Comparison of ENCODE assay signal across 1 cellular context in genomic region chr5:91383027-91383955, GRCh38.
A peak's percentile ranks its signal among the peaks of the same experiment; 100 is the strongest.
TF ChIP-seq lines count a peak whose summit lies in the region.

Gene ARRDC3, minus strand, starts transcription at chr5:91383317. Its CDS starts 225 bp downstream, at chr5:91383092.

TF ChIP-seq in HepG2, 621 proteins besides CTCF, POLR2A, EP300 and RAD21 (continued from another document and continues in another):
- TF ChIP-seq, protein P1, sequence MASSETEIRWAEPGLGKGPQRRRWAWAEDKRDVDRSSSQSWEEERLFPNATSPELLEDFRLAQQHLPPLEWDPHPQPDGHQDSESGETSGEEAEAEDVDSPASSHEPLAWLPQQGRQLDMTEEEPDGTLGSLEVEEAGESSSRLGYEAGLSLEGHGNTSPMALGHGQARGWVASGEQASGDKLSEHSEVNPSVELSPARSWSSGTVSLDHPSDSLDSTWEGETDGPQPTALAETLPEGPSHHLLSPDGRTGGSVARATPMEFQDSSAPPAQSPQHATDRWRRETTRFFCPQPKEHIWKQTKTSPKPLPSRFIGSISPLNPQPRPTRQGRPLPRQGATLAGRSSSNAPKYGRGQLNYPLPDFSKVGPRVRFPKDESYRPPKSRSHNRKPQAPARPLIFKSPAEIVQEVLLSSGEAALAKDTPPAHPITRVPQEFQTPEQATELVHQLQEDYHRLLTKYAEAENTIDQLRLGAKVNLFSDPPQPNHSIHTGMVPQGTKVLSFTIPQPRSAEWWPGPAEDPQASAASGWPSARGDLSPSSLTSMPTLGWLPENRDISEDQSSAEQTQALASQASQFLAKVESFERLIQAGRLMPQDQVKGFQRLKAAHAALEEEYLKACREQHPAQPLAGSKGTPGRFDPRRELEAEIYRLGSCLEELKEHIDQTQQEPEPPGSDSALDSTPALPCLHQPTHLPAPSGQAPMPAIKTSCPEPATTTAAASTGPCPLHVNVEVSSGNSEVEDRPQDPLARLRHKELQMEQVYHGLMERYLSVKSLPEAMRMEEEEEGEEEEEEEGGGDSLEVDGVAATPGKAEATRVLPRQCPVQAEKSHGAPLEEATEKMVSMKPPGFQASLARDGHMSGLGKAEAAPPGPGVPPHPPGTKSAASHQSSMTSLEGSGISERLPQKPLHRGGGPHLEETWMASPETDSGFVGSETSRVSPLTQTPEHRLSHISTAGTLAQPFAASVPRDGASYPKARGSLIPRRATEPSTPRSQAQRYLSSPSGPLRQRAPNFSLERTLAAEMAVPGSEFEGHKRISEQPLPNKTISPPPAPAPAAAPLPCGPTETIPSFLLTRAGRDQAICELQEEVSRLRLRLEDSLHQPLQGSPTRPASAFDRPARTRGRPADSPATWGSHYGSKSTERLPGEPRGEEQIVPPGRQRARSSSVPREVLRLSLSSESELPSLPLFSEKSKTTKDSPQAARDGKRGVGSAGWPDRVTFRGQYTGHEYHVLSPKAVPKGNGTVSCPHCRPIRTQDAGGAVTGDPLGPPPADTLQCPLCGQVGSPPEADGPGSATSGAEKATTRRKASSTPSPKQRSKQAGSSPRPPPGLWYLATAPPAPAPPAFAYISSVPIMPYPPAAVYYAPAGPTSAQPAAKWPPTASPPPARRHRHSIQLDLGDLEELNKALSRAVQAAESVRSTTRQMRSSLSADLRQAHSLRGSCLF (CRISPR knock-in tag; IDR thresholded peaks at IDR 0.05; ENCODE audit: borderline replicate concordance) = no peak
- TF ChIP-seq, protein P2, sequence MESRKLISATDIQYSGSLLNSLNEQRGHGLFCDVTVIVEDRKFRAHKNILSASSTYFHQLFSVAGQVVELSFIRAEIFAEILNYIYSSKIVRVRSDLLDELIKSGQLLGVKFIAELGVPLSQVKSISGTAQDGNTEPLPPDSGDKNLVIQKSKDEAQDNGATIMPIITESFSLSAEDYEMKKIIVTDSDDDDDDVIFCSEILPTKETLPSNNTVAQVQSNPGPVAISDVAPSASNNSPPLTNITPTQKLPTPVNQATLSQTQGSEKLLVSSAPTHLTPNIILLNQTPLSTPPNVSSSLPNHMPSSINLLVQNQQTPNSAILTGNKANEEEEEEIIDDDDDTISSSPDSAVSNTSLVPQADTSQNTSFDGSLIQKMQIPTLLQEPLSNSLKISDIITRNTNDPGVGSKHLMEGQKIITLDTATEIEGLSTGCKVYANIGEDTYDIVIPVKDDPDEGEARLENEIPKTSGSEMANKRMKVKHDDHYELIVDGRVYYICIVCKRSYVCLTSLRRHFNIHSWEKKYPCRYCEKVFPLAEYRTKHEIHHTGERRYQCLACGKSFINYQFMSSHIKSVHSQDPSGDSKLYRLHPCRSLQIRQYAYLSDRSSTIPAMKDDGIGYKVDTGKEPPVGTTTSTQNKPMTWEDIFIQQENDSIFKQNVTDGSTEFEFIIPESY (CRISPR knock-in tag; IDR thresholded peaks at IDR 0.05) = 0 out of 2 replicates have a peak, but pooled peaks have one; percentile 26
- no peak for TF ChIP-seq MEIS2 (CRISPR knock-in tag; IDR thresholded peaks at IDR 0.05)
- no peak; the same call in 1 of the 2 replicates for TF ChIP-seq ZNF292 (CRISPR knock-in tag; IDR thresholded peaks at IDR 0.05; ENCODE audit: borderline replicate concordance, low read depth)
- TF ChIP-seq RBFOX2 (IDR thresholded peaks at IDR 0.05; ENCODE audit: low read depth, low read length) = peak; percentile 91
- no peak for TF ChIP-seq ZFP36L2 (CRISPR knock-in tag; IDR thresholded peaks at IDR 0.05)
- no peak for TF ChIP-seq ZNF207 (IDR thresholded peaks at IDR 0.05; ENCODE audit: borderline replicate concordance)
- TF ChIP-seq ZNF580 (CRISPR knock-in tag; IDR thresholded peaks at IDR 0.05; ENCODE audit: borderline replicate concordance, low read depth) = peak; percentile 71; the same call in 1 of the 2 replicates
- no peak for TF ChIP-seq ZNF121 (CRISPR knock-in tag; IDR thresholded peaks at IDR 0.05)
- TF ChIP-seq ZSCAN22 (CRISPR knock-in tag; IDR thresholded peaks at IDR 0.05) = no peak
- no peak for TF ChIP-seq PRPF4 (IDR thresholded peaks at IDR 0.05; ENCODE audit: low read depth, low read length, poor library complexity, severe bottlenecking)
- TF ChIP-seq ZFP36 (IDR thresholded peaks at IDR 0.05; ENCODE audit: borderline replicate concordance, low read depth, low read length, partially characterized antibody) = no peak
- TF ChIP-seq LBX2 (CRISPR knock-in tag; IDR thresholded peaks at IDR 0.05; ENCODE audit: borderline replicate concordance) = no peak
- TF ChIP-seq ZNF253 (CRISPR knock-in tag; IDR thresholded peaks at IDR 0.05; ENCODE audit: borderline replicate concordance) = no peak
- no peak for TF ChIP-seq ZNF333 (CRISPR knock-in tag; IDR thresholded peaks at IDR 0.05; ENCODE audit: borderline replicate concordance)
- TF ChIP-seq ZNF275 (CRISPR knock-in tag; IDR thresholded peaks at IDR 0.05; ENCODE audit: borderline replicate concordance) = 0 out of 2 replicates have a peak, but pooled peaks have one; percentile 56
- TF ChIP-seq MIER3 (CRISPR knock-in tag; IDR thresholded peaks at IDR 0.05; ENCODE audit: borderline replicate concordance) = no peak; the same call in 1 of the 2 replicates
- no peak for TF ChIP-seq TEAD3 (CRISPR knock-in tag; optimal IDR thresholded peaks at IDR 0.05; ENCODE audit: borderline replicate concordance)
- TF ChIP-seq ZNF10 (CRISPR knock-in tag; IDR thresholded peaks at IDR 0.05; ENCODE audit: borderline replicate concordance, low read depth) = no peak
- 0 out of 2 replicates have a peak, but pooled peaks have one; percentile 28 for TF ChIP-seq ZNF468 (CRISPR knock-in tag; IDR thresholded peaks at IDR 0.05)
- no peak for TF ChIP-seq NR2F1 (CRISPR knock-in tag; IDR thresholded peaks at IDR 0.05)
- no peak for TF ChIP-seq RNF219 (CRISPR knock-in tag; IDR thresholded peaks at IDR 0.05)
- no peak for TF ChIP-seq HNRNPL (IDR thresholded peaks at IDR 0.05; ENCODE audit: low read depth, low read length)
- TF ChIP-seq ARNTL (CRISPR knock-in tag; IDR thresholded peaks at IDR 0.05) = peak; percentile 31; the same call in 1 of the 2 replicates
- no peak for TF ChIP-seq FOXK2 (IDR thresholded peaks at IDR 0.05)
- TF ChIP-seq HNRNPK (IDR thresholded peaks at IDR 0.05; ENCODE audit: low read depth, low read length, poor library complexity, severe bottlenecking) = no peak
- no peak; the same call in 1 of the 2 replicates for TF ChIP-seq SOX13 (IDR thresholded peaks at IDR 0.05)
- no peak; a peak in 1 of 4 replicates for TF ChIP-seq SOX13 (CRISPR knock-in tag; conservative IDR thresholded peaks at IDR 0.05 in 1 of 2, IDR thresholded peaks at IDR 0.05 in 1 of 2)
- no peak for TF ChIP-seq SRSF9 (IDR thresholded peaks at IDR 0.05; ENCODE audit: borderline replicate concordance, insufficient read depth, low read depth, low read length, poor library complexity, severe bottlenecking)
- TF ChIP-seq, protein P3, sequence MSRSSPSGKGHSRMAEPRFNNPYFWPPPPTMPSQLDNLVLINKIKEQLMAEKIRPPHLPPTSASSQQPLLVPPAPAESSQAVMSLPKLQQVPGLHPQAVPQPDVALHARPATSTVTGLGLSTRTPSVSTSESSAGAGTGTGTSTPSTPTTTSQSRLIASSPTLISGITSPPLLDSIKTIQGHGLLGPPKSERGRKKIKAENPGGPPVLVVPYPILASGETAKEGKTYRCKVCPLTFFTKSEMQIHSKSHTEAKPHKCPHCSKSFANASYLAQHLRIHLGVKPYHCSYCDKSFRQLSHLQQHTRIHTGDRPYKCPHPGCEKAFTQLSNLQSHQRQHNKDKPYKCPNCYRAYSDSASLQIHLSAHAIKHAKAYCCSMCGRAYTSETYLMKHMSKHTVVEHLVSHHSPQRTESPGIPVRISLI (CRISPR knock-in tag; IDR thresholded peaks at IDR 0.05; ENCODE audit: borderline replicate concordance) = no peak
- no peak for TF ChIP-seq NFE2L1 (CRISPR knock-in tag; IDR thresholded peaks at IDR 0.05; ENCODE audit: borderline replicate concordance)
- no peak for TF ChIP-seq MTF1 (CRISPR knock-in tag; IDR thresholded peaks at IDR 0.05)
- no peak for TF ChIP-seq MAF1 (CRISPR knock-in tag; IDR thresholded peaks at IDR 0.05; ENCODE audit: borderline replicate concordance)
- TF ChIP-seq ZSCAN31 (CRISPR knock-in tag; IDR thresholded peaks at IDR 0.05; ENCODE audit: low read depth) = no peak
- no peak for TF ChIP-seq ZNF496 (CRISPR knock-in tag; IDR thresholded peaks at IDR 0.05; ENCODE audit: insufficient replicate concordance)
- TF ChIP-seq, protein P4, sequence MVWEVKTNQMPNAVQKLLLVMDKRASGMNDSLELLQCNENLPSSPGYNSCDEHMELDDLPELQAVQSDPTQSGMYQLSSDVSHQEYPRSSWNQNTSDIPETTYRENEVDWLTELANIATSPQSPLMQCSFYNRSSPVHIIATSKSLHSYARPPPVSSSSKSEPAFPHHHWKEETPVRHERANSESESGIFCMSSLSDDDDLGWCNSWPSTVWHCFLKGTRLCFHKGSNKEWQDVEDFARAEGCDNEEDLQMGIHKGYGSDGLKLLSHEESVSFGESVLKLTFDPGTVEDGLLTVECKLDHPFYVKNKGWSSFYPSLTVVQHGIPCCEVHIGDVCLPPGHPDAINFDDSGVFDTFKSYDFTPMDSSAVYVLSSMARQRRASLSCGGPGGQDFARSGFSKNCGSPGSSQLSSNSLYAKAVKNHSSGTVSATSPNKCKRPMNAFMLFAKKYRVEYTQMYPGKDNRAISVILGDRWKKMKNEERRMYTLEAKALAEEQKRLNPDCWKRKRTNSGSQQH (CRISPR knock-in tag; IDR thresholded peaks at IDR 0.05; ENCODE audit: low read depth) = peak; percentile 40
- no peak for TF ChIP-seq FOXA1 (IDR thresholded peaks at IDR 0.05)
- no peak for TF ChIP-seq FOXA1 (CRISPR knock-in tag; IDR thresholded peaks at IDR 0.05)
- no peak for TF ChIP-seq ZNF430 (CRISPR knock-in tag; IDR thresholded peaks at IDR 0.05)
- no peak for TF ChIP-seq ZNF891 (CRISPR knock-in tag; IDR thresholded peaks at IDR 0.05)
- TF ChIP-seq CC2D1A (CRISPR knock-in tag; IDR thresholded peaks at IDR 0.05) = no peak
- no peak for TF ChIP-seq SALL2 (CRISPR knock-in tag; IDR thresholded peaks at IDR 0.05)
- no peak for TF ChIP-seq MATR3 (CRISPR knock-in tag; IDR thresholded peaks at IDR 0.05)
- TF ChIP-seq ZBTB42 (CRISPR knock-in tag; IDR thresholded peaks at IDR 0.05) = no peak
- TF ChIP-seq ETV6 (CRISPR knock-in tag; conservative IDR thresholded peaks at IDR 0.05) = no peak
- no peak for TF ChIP-seq TCF7L2 (IDR thresholded peaks at IDR 0.05; ENCODE audit: low read depth, low read length)
- TF ChIP-seq, protein P5, sequence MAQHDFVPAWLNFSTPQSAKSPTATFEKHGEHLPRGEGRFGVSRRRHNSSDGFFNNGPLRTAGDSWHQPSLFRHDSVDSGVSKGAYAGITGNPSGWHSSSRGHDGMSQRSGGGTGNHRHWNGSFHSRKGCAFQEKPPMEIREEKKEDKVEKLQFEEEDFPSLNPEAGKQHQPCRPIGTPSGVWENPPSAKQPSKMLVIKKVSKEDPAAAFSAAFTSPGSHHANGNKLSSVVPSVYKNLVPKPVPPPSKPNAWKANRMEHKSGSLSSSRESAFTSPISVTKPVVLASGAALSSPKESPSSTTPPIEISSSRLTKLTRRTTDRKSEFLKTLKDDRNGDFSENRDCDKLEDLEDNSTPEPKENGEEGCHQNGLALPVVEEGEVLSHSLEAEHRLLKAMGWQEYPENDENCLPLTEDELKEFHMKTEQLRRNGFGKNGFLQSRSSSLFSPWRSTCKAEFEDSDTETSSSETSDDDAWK (CRISPR knock-in tag; IDR thresholded peaks at IDR 0.05) = no peak
- no peak for TF ChIP-seq SCMH1 (CRISPR knock-in tag; IDR thresholded peaks at IDR 0.05; ENCODE audit: borderline replicate concordance)
- no peak for TF ChIP-seq PLRG1 (conservative IDR thresholded peaks at IDR 0.05)
